ENCODE assay signal across 29 cellular contexts in genomic region chr5:66540078-66540477, GRCh38. TPM values are rescaled to one million over a fixed set of nuclear protein-coding genes. Genes with fewer than 3 reads are reported as not detected.
DNase-seq lines count a peak whose midpoint lies in the region; ATAC-seq and TF ChIP-seq lines count a peak whose summit lies in the region.
"Had no signal": no experiment of that assay in that cellular context is flagged by ENCODE, and none has a peak within 500 bp of the region (broad histone marks: within the 10 kb centered on the region; RNA-seq: fewer than 3 reads in every experiment).

No MANE protein-coding gene starts in this region.

- POLR2A ChIA-PET in activated CD4-positive, alpha-beta T cell treated with anti-CD3 and anti-CD28 coated beads for 36 hours (lab: Charles Lee) = interaction anchor here (0.5 to 1.1 kb wide), 3 partner anchors 12 to 25 kb away, joined by 3 to 6 read pairs (median 3); no protein-coding TSS in a partner anchor
- POLR2A ChIA-PET in activated B cell treated with CpG ODN at 0.5 μM for 24 hours (lab: Charles Lee) = interaction anchor here (0.5 to 2.4 kb wide), 2 partner anchors 24 to 1060 kb away, joined by 3 to 9 read pairs; no protein-coding TSS in a partner anchor
- POLR2A ChIA-PET in CD8-positive, alpha-beta T cell (lab: Charles Lee) = interaction anchor here (0.8 kb wide), 1 partner anchor 14 kb away, joined by 3 read pairs; no protein-coding TSS in a partner anchor

- H3K27me3 ChIP-seq in CD8-positive, alpha-beta T cell (ENCODE audit: insufficient read depth, low read length) = no peaks in the 10 kb centered on the region
- H3K27me3 ChIP-seq: body of pancreas, esophagus muscularis mucosa, stomach, tibial nerve had no signal

- DNase-seq in activated CD4-positive, alpha-beta T cell treated with anti-CD3 and anti-CD28 coated beads for 36 hours = peak; percentile 29
- DNase-seq in activated CD4-positive, alpha-beta T cell treated with anti-CD3 and anti-CD28 coated beads, Interleukin-2, amount 50 U/mL, for 48 hours = no peak
- DNase-seq in ELR (ENCODE audit: low read depth) (peak; percentile 44), activated B cell treated with CpG ODN at 0.5 μM for 24 hours (no peak), left kidney (ENCODE audit: low read depth, low spot score) (peak; percentile 40), Kasumi-1 (lab: John Stamatoyannopoulos, UW) (no peak), mesothelial cell of epicardium (ENCODE audit: low spot score in 2 of 2, unreplicated experiment in 2 of 2) (no peak)
- DNase-seq in CD8-positive, alpha-beta T cell = no peak
- DNase-seq: 8988T; body of pancreas; CD4-positive, CD25-positive, alpha-beta regulatory T cell; DMS 273 treated with DMSO at 0.1 percent for 48 hours; effector memory CD4-positive, alpha-beta T cell; HFFc6; left ventricle myocardium inferior; MM.1S; naive thymus-derived CD4-positive, alpha-beta T cell; NCI-H1417 treated with DMSO at 0.1 percent for 48 hours; NCI-H2081 treated with DMSO at 0.1 percent for 48 hours; NCI-H446; occipital lobe; Right ventricle myocardium superior; stimulated activated CD4-positive, alpha-beta T cell treated with anti-CD3 and anti-CD28 coated beads, Interleukin-4, amount 100 ng/mL, for 1 hour; stomach; T1000 had no signal

- H3K4me1 ChIP-seq in CD8-positive, alpha-beta T cell (ENCODE audit: insufficient read depth, low read length) = no peaks in the 10 kb centered on the region
- H3K4me1 ChIP-seq: body of pancreas, esophagus muscularis mucosa, left ventricle myocardium inferior, stomach, tibial nerve had no signal

- no peaks in the 10 kb centered on the region for H3K9me3 Mint-ChIP-seq in activated CD4-positive, alpha-beta T cell treated with anti-CD3 and anti-CD28 coated beads for 36 hours (ENCODE audit: low read depth)
- H3K9me3 Mint-ChIP-seq in activated B cell treated with CpG ODN at 0.5 μM for 24 hours (no peaks in the 10 kb centered on the region), mesothelial cell of epicardium (peaks cover 5% of the 10 kb centered on the region)
- H3K9me3 Mint-ChIP-seq in CD8-positive, alpha-beta T cell = no peaks in the 10 kb centered on the region
- H3K9me3 Mint-ChIP-seq: naive thymus-derived CD4-positive, alpha-beta T cell had no signal

- intact Hi-C loops in activated CD4-positive, alpha-beta T cell treated with anti-CD3 and anti-CD28 coated beads for 36 hours (cut with DNase I, micrococcal nuclease) = loop anchor here (1.0 to 5.0 kb wide), 2 partner anchors 14 to 287 kb away; no protein-coding TSS in a partner anchor
- intact Hi-C loops in activated B cell treated with CpG ODN at 0.5 μM for 24 hours (cut with micrococcal nuclease) = no loop called here
- intact Hi-C loops in CD8-positive, alpha-beta T cell (cut with DNase I, micrococcal nuclease) = no loop called here

- ATAC-seq in activated CD4-positive, alpha-beta T cell treated with anti-CD3 and anti-CD28 coated beads for 36 hours = peak; percentile 100
- ATAC-seq in activated B cell treated with CpG ODN at 0.5 μM for 24 hours (ENCODE audit: low read depth) = peak; percentile 40
- ATAC-seq in CD8-positive, alpha-beta T cell = no peak
- ATAC-seq: body of pancreas; naive thymus-derived CD4-positive, alpha-beta T cell; WTC11 had no signal

- no peak overlapping the region for H3K4me3 Mint-ChIP-seq in activated CD4-positive, alpha-beta T cell treated with anti-CD3 and anti-CD28 coated beads for 36 hours
- H3K4me3 Mint-ChIP-seq in activated B cell treated with CpG ODN at 0.5 μM for 24 hours = no peak overlapping the region
- H3K4me3 Mint-ChIP-seq in mesothelial cell of epicardium = no peak overlapping the region
- no peak overlapping the region for H3K4me3 Mint-ChIP-seq in CD8-positive, alpha-beta T cell
- H3K4me3 Mint-ChIP-seq: CD4-positive, CD25-positive, alpha-beta regulatory T cell; HFFc6; naive thymus-derived CD4-positive, alpha-beta T cell; WTC11 had no signal

- H3K27me3 Mint-ChIP-seq in activated CD4-positive, alpha-beta T cell treated with anti-CD3 and anti-CD28 coated beads for 36 hours = peaks cover 18% of the 10 kb centered on the region
- no peaks in the 10 kb centered on the region for H3K27me3 Mint-ChIP-seq in activated B cell treated with CpG ODN at 0.5 μM for 24 hours
- peaks cover 7% of the 10 kb centered on the region for H3K27me3 Mint-ChIP-seq in mesothelial cell of epicardium (ENCODE audit: low read depth)
- peaks cover 2% of the 10 kb centered on the region for H3K27me3 Mint-ChIP-seq in CD8-positive, alpha-beta T cell (ENCODE audit: low read depth)

- H3K4me3 ChIP-seq in CD8-positive, alpha-beta T cell (ENCODE audit: low read depth, low read length) = no peak overlapping the region
- H3K4me3 ChIP-seq: body of pancreas, esophagus muscularis mucosa, left ventricle myocardium inferior, stomach, tibial nerve had no signal

- no peaks in the 10 kb centered on the region for H3K36me3 ChIP-seq in CD8-positive, alpha-beta T cell (ENCODE audit: insufficient read depth, low read length)
- H3K36me3 ChIP-seq: esophagus muscularis mucosa, left ventricle myocardium inferior, stomach, tibial nerve had no signal

- no peaks in the 10 kb centered on the region for H3K9me3 ChIP-seq in CD8-positive, alpha-beta T cell (ENCODE audit: low read length)
- H3K9me3 ChIP-seq: body of pancreas, esophagus muscularis mucosa, left ventricle myocardium inferior, stomach, tibial nerve had no signal

- no peak overlapping the region for H3K27ac Mint-ChIP-seq in activated CD4-positive, alpha-beta T cell treated with anti-CD3 and anti-CD28 coated beads for 36 hours
- H3K27ac Mint-ChIP-seq in activated B cell treated with CpG ODN at 0.5 μM for 24 hours (no peak overlapping the region), mesothelial cell of epicardium (no peak overlapping the region)
- no peak overlapping the region for H3K27ac Mint-ChIP-seq in CD8-positive, alpha-beta T cell
- H3K27ac Mint-ChIP-seq: CD4-positive, CD25-positive, alpha-beta regulatory T cell; HFFc6; naive thymus-derived CD4-positive, alpha-beta T cell; WTC11 had no signal

- TF ChIP-seq CTCF in activated B cell treated with CpG ODN at 0.5 μM for 24 hours (IDR thresholded peaks at IDR 0.05) = no peak
- no peak for TF ChIP-seq CTCF in mesothelial cell of epicardium (IDR thresholded peaks at IDR 0.05; ENCODE audit: unreplicated experiment)
- TF ChIP-seq CTCF in CD8-positive, alpha-beta T cell (IDR thresholded peaks at IDR 0.05) = no peak

- H3K36me3 Mint-ChIP-seq in activated CD4-positive, alpha-beta T cell treated with anti-CD3 and anti-CD28 coated beads for 36 hours (ENCODE audit: low read depth) = no peaks in the 10 kb centered on the region
- H3K36me3 Mint-ChIP-seq in activated B cell treated with CpG ODN at 0.5 μM for 24 hours (ENCODE audit: low read depth) (no peaks in the 10 kb centered on the region), mesothelial cell of epicardium (no peaks in the 10 kb centered on the region)
- no peaks in the 10 kb centered on the region for H3K36me3 Mint-ChIP-seq in CD8-positive, alpha-beta T cell
- H3K36me3 Mint-ChIP-seq: CD4-positive, CD25-positive, alpha-beta regulatory T cell had no signal

- CTCF ChIA-PET in activated CD4-positive, alpha-beta T cell treated with anti-CD3 and anti-CD28 coated beads for 36 hours (lab: Charles Lee) = interaction anchor here (0.6 to 2.2 kb wide), 6 partner anchors 12 to 234 kb away, joined by 3 to 5 read pairs (median 4); no protein-coding TSS in a partner anchor
- CTCF ChIA-PET in activated B cell treated with CpG ODN at 0.5 μM for 24 hours (lab: Charles Lee) = no interaction called here
- CTCF ChIA-PET in CD8-positive, alpha-beta T cell (lab: Charles Lee) = interaction anchor here (1.0 kb wide), 1 partner anchor 9 kb away, joined by 4 read pairs; no protein-coding TSS in a partner anchor

- no peak overlapping the region for H3K27ac ChIP-seq in CD8-positive, alpha-beta T cell (ENCODE audit: low read depth, low read length)
- H3K27ac ChIP-seq: body of pancreas, esophagus muscularis mucosa, left ventricle myocardium inferior, stomach, tibial nerve had no signal

- H3K4me1 Mint-ChIP-seq in activated CD4-positive, alpha-beta T cell treated with anti-CD3 and anti-CD28 coated beads for 36 hours = peaks cover 15% of the 10 kb centered on the region
- peaks cover 22% of the 10 kb centered on the region for H3K4me1 Mint-ChIP-seq in activated B cell treated with CpG ODN at 0.5 μM for 24 hours
- no peaks in the 10 kb centered on the region for H3K4me1 Mint-ChIP-seq in mesothelial cell of epicardium
- no peaks in the 10 kb centered on the region for H3K4me1 Mint-ChIP-seq in CD8-positive, alpha-beta T cell (ENCODE audit: low read depth)
- H3K4me1 Mint-ChIP-seq: CD4-positive, CD25-positive, alpha-beta regulatory T cell; WTC11 had no signal

RNA-seq across cellular contexts. Expression of gene MAST4, which starts 56.1 kb away (rescaled TPM):
- 10 to 100 TPM; 19.2 to 26.7 TPM for total RNA-seq in activated CD4-positive, alpha-beta T cell treated with anti-CD3 and anti-CD28 coated beads for 36 hours
- total RNA-seq in activated B cell treated with CpG ODN at 0.5 μM for 24 hours (10.3 and 17.2 TPM in 2 replicates), mesothelial cell of epicardium (23.3 to 29.8 TPM (median 27.3 TPM) in 3 replicates)
- 1 to 10 TPM; 8.5 to 9.5 TPM for total RNA-seq in CD8-positive, alpha-beta T cell
- total RNA-seq: G401 had no signal

Comparison
In these comparisons a context has a peak if more than half of its experiments do, and no peak if none do; other contexts are left out.
1. DNase-seq: peak in activated CD4-positive, alpha-beta T cell treated with anti-CD3 and anti-CD28 coated beads for 36 hours (single experiment), ELR (single experiment) and left kidney (single experiment); none in activated CD4-positive, alpha-beta T cell treated with anti-CD3 and anti-CD28 coated beads, Interleukin-2, amount 50 U/mL, for 48 hours (0 of 2), activated B cell treated with CpG ODN at 0.5 μM for 24 hours (single experiment), Kasumi-1 (0 of 2), mesothelial cell of epicardium (0 of 2) and CD8-positive, alpha-beta T cell (0 of 7).
2. intact Hi-C loops: an anchor here in activated CD4-positive, alpha-beta T cell treated with anti-CD3 and anti-CD28 coated beads for 36 hours (1.0 to 5.0 kb wide); none called in activated B cell treated with CpG ODN at 0.5 μM for 24 hours and CD8-positive, alpha-beta T cell.